13 cellular contexts compared by ENCODE assay signal in genomic region chr15:23869391-23869790, GRCh38.
DNase-seq lines count a peak whose midpoint lies in the region; ATAC-seq and TF ChIP-seq lines count a peak whose summit lies in the region.
"Had no signal": no experiment of that assay in that cellular context is flagged by ENCODE, and none has a peak within 500 bp of the region (broad histone marks: within the 10 kb centered on the region; RNA-seq: fewer than 3 reads in every experiment).

No MANE protein-coding gene starts in this region.

- H3K4me3 Mint-ChIP-seq in naive thymus-derived CD4-positive, alpha-beta T cell = no peak overlapping the region
- no peak overlapping the region for H3K4me3 Mint-ChIP-seq in activated CD4-positive, alpha-beta T cell treated with anti-CD3 and anti-CD28 coated beads, Interleukin-2, amount 10 ng/mL, durations not matched to agents 24 days and 14 days
- H3K4me3 Mint-ChIP-seq: activated T-helper 17 cell treated with anti-CD3 and anti-CD28 coated beads, Interleukin-2, amount 50 U/mL, for 72 hours; naive thymus-derived CD8-positive, alpha-beta T cell; T-helper 1 cell treated with Interleukin-12 subunit alpha and Interleukin-12 subunit beta and Interleukin-4 antibody, amounts not matched to agents 30 μg/mL and 1 μg/mL, for 36 hours had no signal

- H2BK120ac ChIP-seq in neuronal stem cell (ENCODE audit: low read depth, low read length) = no peak overlapping the region

- no peak overlapping the region for H2BK5ac ChIP-seq in neuronal stem cell (ENCODE audit: low read length)

- H3K27me3 Mint-ChIP-seq in naive thymus-derived CD4-positive, alpha-beta T cell = peaks cover 0 to 10% (median 6%) of the 10 kb centered on the region in 5 donors
- H3K27me3 Mint-ChIP-seq in activated CD4-positive, alpha-beta T cell treated with anti-CD3 and anti-CD28 coated beads, Interleukin-2, amount 10 ng/mL, durations not matched to agents 24 days and 14 days = peaks cover 2% of the 10 kb centered on the region

- no peak overlapping the region for H3K23ac ChIP-seq in neuronal stem cell (ENCODE audit: low read depth, low read length, poor library complexity)

- DNase-seq in ELF-1 (ENCODE audit: low read depth, low spot score) (peak; percentile 88), NCI-H82 (lab: John Stamatoyannopoulos, UW) (peak; percentile 92), cardiac muscle cell (ENCODE audit: low read depth in 1 of 2, low spot score in 1 of 2) (peak; percentile 16 to 86), neuronal stem cell (ENCODE audit: low spot score) (peak; percentile 42)
- no peak for DNase-seq in stimulated activated CD4-positive, alpha-beta T cell treated with anti-CD3 and anti-CD28 coated beads, Interleukin-4, amount 100 ng/mL, for 24 hours
- no peak for DNase-seq in effector memory CD4-positive, alpha-beta T cell
- no peak for DNase-seq in naive thymus-derived CD4-positive, alpha-beta T cell
- no peak for DNase-seq in activated CD4-positive, alpha-beta T cell treated with anti-CD3 and anti-CD28 coated beads, Interleukin-2, amount 10 ng/mL, durations not matched to agents 24 days and 14 days
- DNase-seq: esophagus squamous epithelium; naive thymus-derived CD8-positive, alpha-beta T cell; NCI-H1105 treated with DMSO at 0.1 percent for 48 hours had no signal

- H3K9me3 Mint-ChIP-seq in naive thymus-derived CD4-positive, alpha-beta T cell = peaks cover 0 to 16% (median 3%) of the 10 kb centered on the region in 11 donors
- no peaks in the 10 kb centered on the region for H3K9me3 Mint-ChIP-seq in activated CD4-positive, alpha-beta T cell treated with anti-CD3 and anti-CD28 coated beads, Interleukin-2, amount 10 ng/mL, durations not matched to agents 24 days and 14 days
- H3K9me3 Mint-ChIP-seq: activated T-helper 17 cell treated with anti-CD3 and anti-CD28 coated beads, Interleukin-2, amount 50 U/mL, for 72 hours; T-helper 1 cell treated with Interleukin-12 subunit alpha and Interleukin-12 subunit beta and Interleukin-4 antibody, amounts not matched to agents 30 μg/mL and 1 μg/mL, for 36 hours had no signal

- H3K79me1 ChIP-seq in neuronal stem cell (ENCODE audit: low read depth, low read length) = peaks cover 1% of the 10 kb centered on the region

- peaks cover 2% of the 10 kb centered on the region for H3K4me1 ChIP-seq in cardiac muscle cell (ENCODE audit: low read depth)
- H3K4me1 ChIP-seq in neuronal stem cell (ENCODE audit: control insufficient read depth in 2 of 2, insufficient read depth in 1 of 2, low read depth in 1 of 2, low read length in 2 of 2) = no peaks in the 10 kb centered on the region
- H3K4me1 ChIP-seq in effector memory CD4-positive, alpha-beta T cell (ENCODE audit: control insufficient read depth, insufficient read depth, low read length, poor library complexity, severe bottlenecking) = no peaks in the 10 kb centered on the region
- no peaks in the 10 kb centered on the region for H3K4me1 ChIP-seq in naive thymus-derived CD4-positive, alpha-beta T cell (ENCODE audit: control insufficient read depth in 2 of 2, insufficient read depth in 2 of 2, low read length in 2 of 2)

- intact Hi-C loops in naive thymus-derived CD4-positive, alpha-beta T cell (cut with micrococcal nuclease) = no loop called here
- intact Hi-C loops in activated CD4-positive, alpha-beta T cell treated with anti-CD3 and anti-CD28 coated beads, Interleukin-2, amount 10 ng/mL, durations not matched to agents 24 days and 14 days (cut with micrococcal nuclease) = no loop called here

- H3K9me3 ChIP-seq in cardiac muscle cell (ENCODE audit: low read depth) = no peaks in the 10 kb centered on the region
- H3K9me3 ChIP-seq in neuronal stem cell (replicated peaks in 1 of 2; ENCODE audit: control insufficient read depth in 2 of 2, insufficient read depth in 1 of 2, low read depth in 1 of 2, low read length in 2 of 2) = peaks cover 0 to 4% of the 10 kb centered on the region in 2 donors
- no peaks in the 10 kb centered on the region for H3K9me3 ChIP-seq in effector memory CD4-positive, alpha-beta T cell (ENCODE audit: control insufficient read depth, low read length)
- no peaks in the 10 kb centered on the region for H3K9me3 ChIP-seq in naive thymus-derived CD4-positive, alpha-beta T cell (ENCODE audit: control insufficient read depth in 2 of 3, low read length in 3 of 3)
- H3K9me3 ChIP-seq: esophagus squamous epithelium had no signal

- peak overlapping the region; percentile 66 for H2AFZ ChIP-seq in neuronal stem cell (ENCODE audit: low read length)

- no peak overlapping the region for H3K9ac ChIP-seq in neuronal stem cell (ENCODE audit: low read depth, low read length, poor library complexity)

- H3K4ac ChIP-seq in neuronal stem cell (ENCODE audit: low read length) = no peak overlapping the region

- no CpG with 5 or more reads among the region's 24 CpGs for WGBS in neuronal stem cell (ENCODE audit: extremely low coverage in 2 of 2, insufficient read length in 2 of 2, insufficient replicate concordance in 1 of 2), 2 donors

- no peak overlapping the region for H2BK12ac ChIP-seq in neuronal stem cell (ENCODE audit: low read length)

- H3K4me2 ChIP-seq in neuronal stem cell (ENCODE audit: insufficient read depth, low read length, poor library complexity, severe bottlenecking) = no peak overlapping the region

- CTCF ChIA-PET in naive thymus-derived CD4-positive, alpha-beta T cell (lab: Charles Lee) = no interaction called here

- TF ChIP-seq CTCF in cardiac muscle cell (IDR thresholded peaks at IDR 0.05; ENCODE audit: low read depth, low read length) = no peak

- no peak overlapping the region for H3K18ac ChIP-seq in neuronal stem cell (ENCODE audit: low read length)

- H4K8ac ChIP-seq in neuronal stem cell (ENCODE audit: low read depth, low read length) = no peak overlapping the region

- H3K36me3 Mint-ChIP-seq in naive thymus-derived CD4-positive, alpha-beta T cell = no peaks in the 10 kb centered on the region
- H3K36me3 Mint-ChIP-seq in activated CD4-positive, alpha-beta T cell treated with anti-CD3 and anti-CD28 coated beads, Interleukin-2, amount 10 ng/mL, durations not matched to agents 24 days and 14 days (ENCODE audit: low read depth) = no peaks in the 10 kb centered on the region

- H4K91ac ChIP-seq in neuronal stem cell (ENCODE audit: low read depth, low read length, poor library complexity) = no peak overlapping the region

- no peak overlapping the region for H2BK15ac ChIP-seq in neuronal stem cell (ENCODE audit: low read length)

- H3K4me1 Mint-ChIP-seq in naive thymus-derived CD4-positive, alpha-beta T cell = no peaks in the 10 kb centered on the region
- no peaks in the 10 kb centered on the region for H3K4me1 Mint-ChIP-seq in activated CD4-positive, alpha-beta T cell treated with anti-CD3 and anti-CD28 coated beads, Interleukin-2, amount 10 ng/mL, durations not matched to agents 24 days and 14 days
- H3K4me1 Mint-ChIP-seq: activated T-helper 17 cell treated with anti-CD3 and anti-CD28 coated beads, Interleukin-2, amount 50 U/mL, for 72 hours had no signal

- H3K14ac ChIP-seq in neuronal stem cell (ENCODE audit: low read length) = no peak overlapping the region

- no peak for ATAC-seq in naive thymus-derived CD4-positive, alpha-beta T cell
- ATAC-seq: activated T-helper 17 cell treated with anti-CD3 and anti-CD28 coated beads, Interleukin-2, amount 50 U/mL, for 72 hours; naive thymus-derived CD8-positive, alpha-beta T cell had no signal

- H2AK5ac ChIP-seq in neuronal stem cell (ENCODE audit: low read depth, low read length) = no peak overlapping the region

- POLR2A ChIA-PET in naive thymus-derived CD4-positive, alpha-beta T cell (lab: Charles Lee) = no interaction called here

- H3K36me3 ChIP-seq in cardiac muscle cell (no peaks in the 10 kb centered on the region), neuronal stem cell (replicated peaks in 1 of 2; ENCODE audit: control insufficient read depth in 2 of 2, insufficient read depth in 2 of 2, low read length in 2 of 2) (no peaks in the 10 kb centered on the region)
- H3K36me3 ChIP-seq in effector memory CD4-positive, alpha-beta T cell (ENCODE audit: control insufficient read depth, insufficient read depth, low read length) = no peaks in the 10 kb centered on the region
- no peaks in the 10 kb centered on the region for H3K36me3 ChIP-seq in naive thymus-derived CD4-positive, alpha-beta T cell (ENCODE audit: control insufficient read depth in 2 of 3, insufficient read depth in 3 of 3, low read length in 3 of 3)
- H3K36me3 ChIP-seq: esophagus squamous epithelium had no signal

- H3K27ac ChIP-seq in cardiac muscle cell = no peak overlapping the region
- H3K27ac ChIP-seq in neuronal stem cell (replicated peaks; ENCODE audit: low read length) = no peak overlapping the region
- H3K27ac ChIP-seq in effector memory CD4-positive, alpha-beta T cell (ENCODE audit: insufficient read depth, low read length, poor library complexity, severe bottlenecking) = no peak overlapping the region
- no peak overlapping the region for H3K27ac ChIP-seq in naive thymus-derived CD4-positive, alpha-beta T cell (ENCODE audit: low read depth, low read length)
- H3K27ac ChIP-seq: esophagus squamous epithelium had no signal

- H3K27me3 ChIP-seq in cardiac muscle cell (no peaks in the 10 kb centered on the region), neuronal stem cell (ENCODE audit: control insufficient read depth in 3 of 3, insufficient read depth in 3 of 3, low read depth in 1 of 3, low read length in 3 of 3) (no peaks in the 10 kb centered on the region)
- H3K27me3 ChIP-seq in effector memory CD4-positive, alpha-beta T cell (replicated peaks; ENCODE audit: control insufficient read depth, insufficient read depth, low read length, poor library complexity, severe bottlenecking) = no peaks in the 10 kb centered on the region
- no peaks in the 10 kb centered on the region for H3K27me3 ChIP-seq in naive thymus-derived CD4-positive, alpha-beta T cell (ENCODE audit: control insufficient read depth in 2 of 2, insufficient read depth in 2 of 2, low read length in 2 of 2)

- no peak overlapping the region for H3K27ac Mint-ChIP-seq in naive thymus-derived CD4-positive, alpha-beta T cell
- no peak overlapping the region for H3K27ac Mint-ChIP-seq in activated CD4-positive, alpha-beta T cell treated with anti-CD3 and anti-CD28 coated beads, Interleukin-2, amount 10 ng/mL, durations not matched to agents 24 days and 14 days
- H3K27ac Mint-ChIP-seq: activated T-helper 17 cell treated with anti-CD3 and anti-CD28 coated beads, Interleukin-2, amount 50 U/mL, for 72 hours; naive thymus-derived CD8-positive, alpha-beta T cell; T-helper 1 cell treated with Interleukin-12 subunit alpha and Interleukin-12 subunit beta and Interleukin-4 antibody, amounts not matched to agents 30 μg/mL and 1 μg/mL, for 36 hours had no signal

- H3K4me3 ChIP-seq in cardiac muscle cell (peak overlapping the region; percentile 11), neuronal stem cell (ENCODE audit: low read length in 2 of 2) (peak overlapping the region in 1 of 2 donors; percentile 42)
- H3K4me3 ChIP-seq in effector memory CD4-positive, alpha-beta T cell (ENCODE audit: insufficient read depth, low read depth, low read length, poor library complexity, severe bottlenecking) = no peak overlapping the region
- no peak overlapping the region for H3K4me3 ChIP-seq in naive thymus-derived CD4-positive, alpha-beta T cell (ENCODE audit: low read length)

Comparison
In these comparisons a context has a peak if more than half of its experiments do, and no peak if none do; other contexts are left out.
1. DNase-seq: peak in ELF-1 (single experiment), NCI-H82 (single experiment), cardiac muscle cell (2 of 2) and neuronal stem cell (single experiment); none in stimulated activated CD4-positive, alpha-beta T cell treated with anti-CD3 and anti-CD28 coated beads, Interleukin-4, amount 100 ng/mL, for 24 hours (single experiment), effector memory CD4-positive, alpha-beta T cell (0 of 3), naive thymus-derived CD4-positive, alpha-beta T cell (0 of 9) and activated CD4-positive, alpha-beta T cell treated with anti-CD3 and anti-CD28 coated beads, Interleukin-2, amount 10 ng/mL, durations not matched to agents 24 days and 14 days (single experiment).